10 cellular contexts compared by ENCODE assay signal in genomic region chr15:39404767-39405173, GRCh38.
DNase-seq lines count a peak whose midpoint lies in the region; ATAC-seq and TF ChIP-seq lines count a peak whose summit lies in the region.
"Had no signal": no experiment of that assay in that cellular context is flagged by ENCODE, and none has a peak within 500 bp of the region (broad histone marks: within the 10 kb centered on the region; RNA-seq: fewer than 3 reads in every experiment).

No MANE protein-coding gene starts in this region.

- H3K4me3 ChIP-seq in cardiac fibroblast (replicated peaks in 1 of 2; ENCODE audit: low read depth in 2 of 2, low read length in 2 of 2) (no peak overlapping the region), lower lobe of right lung (no peak overlapping the region), transverse colon (no peak overlapping the region)

- DNase-seq in COLO829 (ENCODE audit: low spot score) (peak; percentile 58), MV-4-11 (lab: John Stamatoyannopoulos, UW) (peak; percentile 91), cardiac fibroblast (ENCODE audit: low read depth in 2 of 2) (peak; percentile 92 to 97), lower lobe of right lung (no peak), cortex of kidney (lab: John Stamatoyannopoulos, UW) (no peak), GM19240 (ENCODE audit: insufficient read length, low spot score) (no peak), DMS79 treated with DMSO at 0.1 percent for 48 hours (lab: John Stamatoyannopoulos, UW) (no peak), transverse colon (no peak)
- DNase-seq: Calu3, NCI-H1930 had no signal

- WGBS in transverse colon (ENCODE audit: low coverage in 1 of 2), 2 donors, result 72 to 94% methylated on average over 3 to 5 of the region's 5 CpGs

- no peak for TF ChIP-seq EP300 in transverse colon (IDR thresholded peaks at IDR 0.05; ENCODE audit: low read depth)

- no peak for TF ChIP-seq POLR2A in transverse colon (IDR thresholded peaks at IDR 0.05)

- no peaks in the 10 kb centered on the region for H3K9me3 ChIP-seq in lower lobe of right lung
- H3K9me3 ChIP-seq in transverse colon, result no peaks in the 10 kb centered on the region

- intact Hi-C loops in lower lobe of right lung (cut with DNase I), result no loop called here
- intact Hi-C loops in transverse colon (cut with DNase I; ENCODE audit: low total_unique reads), result no loop called here

- TF ChIP-seq CTCF in cardiac fibroblast (IDR thresholded peaks at IDR 0.05; ENCODE audit: low read depth, low read length) (no peak), lower lobe of right lung (IDR thresholded peaks at IDR 0.05) (no peak), transverse colon (IDR thresholded peaks at IDR 0.05) (no peak)

- H3K4me1 ChIP-seq in lower lobe of right lung (peaks cover 11% of the 10 kb centered on the region), transverse colon (peaks cover 0 to 11% (median 5%) of the 10 kb centered on the region in 4 donors)

- peak; percentile 72 to 80 for ATAC-seq in lower lobe of right lung

- H3K27ac ChIP-seq in lower lobe of right lung (no peak overlapping the region), transverse colon (no peak overlapping the region)

- in situ Hi-C loops in transverse colon (cut with MboI; ENCODE audit: low pct_ligation_motif_present in 1 of 4, low pct_unique_long_range_greater_than_20kb in 1 of 4, low sequenced_read_pairs in 3 of 4), result no loop called here

- H3K27me3 ChIP-seq in lower lobe of right lung (ENCODE audit: low read depth) (no peaks in the 10 kb centered on the region), transverse colon (no peaks in the 10 kb centered on the region)

- no peaks in the 10 kb centered on the region for H3K36me3 ChIP-seq in lower lobe of right lung
- H3K36me3 ChIP-seq in transverse colon, result no peaks in the 10 kb centered on the region

Comparison
In these comparisons a context has a peak if more than half of its experiments do, and no peak if none do; other contexts are left out.
1. DNase-seq: peak in COLO829 (single experiment), MV-4-11 (single experiment) and cardiac fibroblast (2 of 2); none in lower lobe of right lung (single experiment), cortex of kidney (single experiment), GM19240 (single experiment), DMS79 treated with DMSO at 0.1 percent for 48 hours (single experiment) and transverse colon (single experiment).